Comparison of ENCODE assay signal across 8 cellular contexts in the genomic region with DNA sequence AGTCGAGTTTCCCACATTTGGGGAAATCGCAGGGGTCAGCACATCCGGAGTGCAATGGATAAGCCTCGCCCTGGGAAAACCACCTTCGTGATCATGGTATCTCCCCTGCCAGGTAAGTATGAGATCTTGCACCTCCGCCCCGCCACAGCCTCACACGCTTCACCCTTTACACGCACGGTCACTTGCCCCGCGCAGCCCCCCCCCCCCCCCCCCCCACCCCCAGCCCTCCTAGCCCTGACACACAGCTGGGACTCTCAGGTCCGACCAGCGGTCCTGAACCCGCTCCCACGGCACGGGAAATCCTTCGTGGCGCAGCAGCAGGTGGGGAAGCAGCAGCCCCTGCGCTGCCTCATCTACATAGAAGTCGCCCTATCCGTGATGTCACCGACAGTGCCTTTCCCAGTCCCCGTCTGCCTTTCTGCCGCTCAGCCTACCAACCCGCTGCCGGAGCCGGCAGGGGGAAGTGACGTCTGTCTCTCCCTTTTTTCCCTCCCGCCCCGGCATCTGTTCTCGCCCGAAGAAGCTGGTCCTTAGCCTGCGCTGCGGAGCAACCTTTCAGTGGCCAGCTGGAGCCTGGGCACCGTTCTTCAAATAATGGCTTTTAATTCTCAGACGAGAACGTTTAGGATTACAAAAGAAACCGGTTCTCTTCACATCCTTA.
DNase-seq lines count a peak whose midpoint lies in the region; ATAC-seq, FAIRE-seq and TF ChIP-seq lines count a peak whose summit lies in the region.
"Not testable (repeated sequence)": the region's sequence is repeated elsewhere in the genome, so short reads cannot be mapped to it uniquely, and the experiment has no call there.

No MANE protein-coding gene starts in this region.

- H3K9me3 ChIP-seq in A549, heart right ventricle, psoas muscle: not testable (repeated sequence)
- H3K9me3 ChIP-seq in H9 (ENCODE audit: control insufficient read depth, low read depth, low read length), result peaks cover 36% of the 10 kb centered on the region

- ATAC-seq in A549, result peak; percentile 82 to 95
- ATAC-seq in GM18868 (IDR thresholded peaks at IDR 0.05; ENCODE audit: unreplicated experiment), result peak; percentile 61
- ATAC-seq in HG03432 (IDR thresholded peaks at IDR 0.05; ENCODE audit: unreplicated experiment), result peak; percentile 74
- peak; percentile 46 to 77 for ATAC-seq in activated naive CD4-positive, alpha-beta T cell treated with anti-CD3 and anti-CD28 coated beads, Interleukin-2, amount 50 U/mL, for 72 hours
- peak; percentile 84 to 98 (median 94) for ATAC-seq in heart right ventricle
- ATAC-seq in psoas muscle, result peak; percentile 80 to 94 (median 92)

- not testable (repeated sequence) for H3K56ac ChIP-seq in H9 (ENCODE audit: insufficient read length, low read depth, low read length)

- not testable (repeated sequence) for H2BK15ac ChIP-seq in H9 (ENCODE audit: low read depth, low read length)

- DNase-seq in A549 (ENCODE audit: low read depth in 1 of 2, low spot score in 1 of 2) (peak in 1 of 2 experiments; percentile 31), SK-N-DZ (ENCODE audit: low spot score) (peak; percentile 12), psoas muscle (peak in 1 of 2 donors; percentile 49)
- not testable (repeated sequence) for DNase-seq in H9, heart right ventricle
- DNase-seq in activated naive CD4-positive, alpha-beta T cell treated with anti-CD3 and anti-CD28 coated beads, Interleukin-2, amount 50 U/mL, for 72 hours (ENCODE audit: low spot score in 2 of 2), result peak; percentile 24 to 56

- not testable (repeated sequence) for H3K27me3 Mint-ChIP-seq in H9 (ENCODE audit: low read depth)

- H4K5ac ChIP-seq in H9 (ENCODE audit: insufficient read length, low read depth, low read length), result not testable (repeated sequence)

- H3K9me3 Mint-ChIP-seq in H9, result peaks cover 58 to 59% of the 10 kb centered on the region in 2 experiments
- H3K9me3 Mint-ChIP-seq in activated naive CD4-positive, alpha-beta T cell treated with anti-CD3 and anti-CD28 coated beads, Interleukin-2, amount 50 U/mL, for 72 hours, result not testable (repeated sequence)

- not testable (repeated sequence) for H3K14ac ChIP-seq in H9 (ENCODE audit: insufficient read depth, low read length)

- H3K4me1 ChIP-seq in A549; H9 (ENCODE audit: insufficient read depth, low read length); heart right ventricle; psoas muscle: not testable (repeated sequence)

- not testable (repeated sequence) for H2AK5ac ChIP-seq in H9 (ENCODE audit: insufficient read length, low read length)

- H3K4me1 Mint-ChIP-seq in H9, result not testable (repeated sequence)

- not testable (repeated sequence) for H2BK120ac ChIP-seq in H9 (ENCODE audit: low read depth, low read length, poor library complexity, severe bottlenecking)

- not testable (repeated sequence) for H3K23me2 ChIP-seq in H9 (ENCODE audit: insufficient read length, low read depth, low read length, poor library complexity, severe bottlenecking)

- not testable (repeated sequence) for H4K20me1 ChIP-seq in H9 (ENCODE audit: control insufficient read depth, insufficient read depth, insufficient read length)

- POLR2A ChIA-PET in A549 (lab: Yijun Ruan, JAX), result not testable (repeated sequence)

- peak overlapping the region; percentile 59 to 84; a peak in 3 of 6 replicates for H3K27ac ChIP-seq in A549
- not testable (repeated sequence) for H3K27ac ChIP-seq in H9 (ENCODE audit: insufficient read length, low read depth, low read length); heart right ventricle; psoas muscle

- no CpG with 5 or more reads among the region's 39 CpGs for WGBS in A549 (ENCODE audit: missing lambda C conversion rate)
- WGBS in H9 (ENCODE audit: extremely low coverage, insufficient read length, low lambda C conversion rate), result no CpG with 5 or more reads among the region's 39 CpGs
- 2% methylated on average over 18 to 20 of the region's 39 CpGs for WGBS in heart right ventricle, 2 donors
- WGBS in psoas muscle, 3 donors, result 1 to 2% (median 1%) methylated on average over 11 to 21 of the region's 39 CpGs

- H3K9ac ChIP-seq in H9 (ENCODE audit: extremely low read depth, insufficient read length, low read length), result not testable (repeated sequence)

- not testable (repeated sequence) for H4K8ac ChIP-seq in H9 (replicated peaks; ENCODE audit: insufficient read length, low read depth, low read length)

- not testable (repeated sequence) for H3K18ac ChIP-seq in H9 (ENCODE audit: insufficient read length, low read depth, low read length)

- not testable (repeated sequence) for H3K4ac ChIP-seq in H9 (ENCODE audit: low read depth, low read length)

- not testable (repeated sequence) for H2BK5ac ChIP-seq in H9 (ENCODE audit: insufficient read length, low read length)

- not testable (repeated sequence) for H3K36me3 Mint-ChIP-seq in H9 (ENCODE audit: insufficient read depth in 1 of 3, low read depth in 3 of 3)
- peaks cover 11 to 17% of the 10 kb centered on the region in 2 donors for H3K36me3 Mint-ChIP-seq in activated naive CD4-positive, alpha-beta T cell treated with anti-CD3 and anti-CD28 coated beads, Interleukin-2, amount 50 U/mL, for 72 hours

- H3K27ac Mint-ChIP-seq in H9, result peak overlapping the region; percentile 83 to 99 (median 95); a peak in 4 of 7 replicates
- peak overlapping the region; percentile 62 to 94 for H3K27ac Mint-ChIP-seq in activated naive CD4-positive, alpha-beta T cell treated with anti-CD3 and anti-CD28 coated beads, Interleukin-2, amount 50 U/mL, for 72 hours

- TF ChIP-seq RAD21 in A549 (conservative IDR thresholded peaks at IDR 0.05 in 1 of 2, IDR thresholded peaks at IDR 0.05 in 1 of 2), result not testable (repeated sequence)

- not testable (repeated sequence) for H3K27me3 ChIP-seq in H9 (ENCODE audit: insufficient read depth, low read length); psoas muscle (ENCODE audit: insufficient read depth in 3 of 3, low read length in 2 of 3)
- H3K27me3 ChIP-seq in heart right ventricle, result peaks cover 0 to 74% (median 56%) of the 10 kb centered on the region in 7 donors

- not testable (repeated sequence) for FAIRE-seq in A549 (lab: Jason Lieb, UNC)

- not testable (repeated sequence) for H2BK12ac ChIP-seq in H9 (ENCODE audit: insufficient read length, low read depth, low read length)

- TF ChIP-seq EP300 in A549 (IDR thresholded peaks at IDR 0.05), result not testable (repeated sequence)

- TF ChIP-seq CTCF in A549 (IDR thresholded peaks at IDR 0.05); H9 (conservative IDR thresholded peaks at IDR 0.05); heart right ventricle (IDR thresholded peaks at IDR 0.05); psoas muscle (IDR thresholded peaks at IDR 0.05): not testable (repeated sequence)

- H3K23ac ChIP-seq in H9 (ENCODE audit: insufficient read length, low read depth, low read length), result not testable (repeated sequence)

- not testable (repeated sequence) for H2AFZ ChIP-seq in H9 (ENCODE audit: low read length)

- H2BK20ac ChIP-seq in H9 (ENCODE audit: low read depth, low read length, poor library complexity, severe bottlenecking), result not testable (repeated sequence)

- H3K4me3 Mint-ChIP-seq in H9, result peak overlapping the region in 1 of 2 experiments; percentile 39; a peak in 2 of 5 replicates

- TF ChIP-seq POLR2A in A549 (IDR thresholded peaks at IDR 0.05; ENCODE audit: low read length), result not testable (repeated sequence)

- not testable (repeated sequence) for H3K79me2 ChIP-seq in H9 (ENCODE audit: insufficient read depth, low read length)

- CTCF ChIA-PET in A549 (lab: Yijun Ruan, JAX), result not testable (repeated sequence)

- H3K4me3 ChIP-seq in A549, psoas muscle: not testable (repeated sequence)
- peak overlapping the region in 2 of 10 donors; percentile 19 to 22 for H3K4me3 ChIP-seq in heart right ventricle

- not testable (repeated sequence) for H3K4me2 ChIP-seq in A549; H9 (ENCODE audit: insufficient read depth, insufficient read length, low read length)

- not testable (repeated sequence) for H3K79me1 ChIP-seq in H9 (ENCODE audit: insufficient read depth, low read depth, low read length, poor library complexity, severe bottlenecking)

- H3K36me3 ChIP-seq in heart right ventricle; psoas muscle (ENCODE audit: insufficient read depth in 1 of 2, low read depth in 1 of 2): not testable (repeated sequence)

- not testable (repeated sequence) for H3T11ph ChIP-seq in H9 (ENCODE audit: low read length)

- intact Hi-C loops in heart right ventricle (cut with DNase I); psoas muscle (cut with DNase I): not testable (repeated sequence)

- not testable (repeated sequence) for H4K91ac ChIP-seq in H9 (ENCODE audit: insufficient read length, low read depth, low read length)

TF ChIP-seq in A549, 52 proteins besides CTCF, POLR2A, EP300 and RAD21:
- TF ChIP-seq JUN (IDR thresholded peaks at IDR 0.05), result peak in 1 of 2 experiments; percentile 60; a peak in 1 of 5 replicates
